9 cellular contexts compared by ENCODE assay signal in genomic region chr4:155809835-155810234, GRCh38. TPM values are rescaled to one million over a fixed set of nuclear protein-coding genes. Genes with fewer than 3 reads are reported as not detected.
DNase-seq lines count a peak whose midpoint lies in the region; TF ChIP-seq lines count a peak whose summit lies in the region.
"Had no signal": no experiment of that assay in that cellular context is flagged by ENCODE, and none has a peak within 500 bp of the region (broad histone marks: within the 10 kb centered on the region; RNA-seq: fewer than 3 reads in every experiment).

No MANE protein-coding gene starts in this region.

- H3K36me3 ChIP-seq in ACC112 (ENCODE audit: insufficient read depth, low read length) (no peaks in the 10 kb centered on the region), endodermal cell (ENCODE audit: control insufficient read depth, insufficient read depth, low read length) (no peaks in the 10 kb centered on the region)

- CTCF ChIA-PET in HEK293T (lab: Yijun Ruan, JAX): interaction anchor here (0.6 to 4.1 kb wide), 4 partner anchors 13 to 729 kb away, joined by 3 to 40 read pairs (median 4); partner anchors contain the start of gene CTSO

- H3K27me3 Mint-ChIP-seq in endodermal cell (ENCODE audit: insufficient read depth) (no peaks in the 10 kb centered on the region), mesothelial cell of epicardium (ENCODE audit: low read depth) (no peaks in the 10 kb centered on the region)

- H3K4me3 Mint-ChIP-seq in endodermal cell (no peak overlapping the region), mesothelial cell of epicardium (no peak overlapping the region)

- peak; percentile 53 for TF ChIP-seq CTCF in GM12873 (IDR thresholded peaks at IDR 0.05; ENCODE audit: insufficient read depth, low read depth, low read length, missing control alignments)
- TF ChIP-seq CTCF in LNCaP clone FGC (IDR thresholded peaks at IDR 0.05; ENCODE audit: control insufficient read depth, extremely low read depth, insufficient read depth): peak; percentile 58
- peak; percentile 89 for TF ChIP-seq CTCF in endodermal cell (conservative IDR thresholded peaks at IDR 0.05)
- peak; percentile 68 for TF ChIP-seq CTCF in mesothelial cell of epicardium (IDR thresholded peaks at IDR 0.05; ENCODE audit: unreplicated experiment)

- H3K27ac ChIP-seq in ACC112 (ENCODE audit: low read depth, low read length) (no peak overlapping the region), endodermal cell (ENCODE audit: low read depth, low read length) (no peak overlapping the region)

- H3K9me3 Mint-ChIP-seq in endodermal cell (no peaks in the 10 kb centered on the region), mesothelial cell of epicardium (no peaks in the 10 kb centered on the region)

- DNase-seq in HEK293T (ENCODE audit: extremely low spot score) (peak; percentile 58), LNCaP clone FGC (ENCODE audit: low read depth) (peak; percentile 77), RPMI7951 (ENCODE audit: low read depth) (peak; percentile 89), endodermal cell (no peak), mesothelial cell of epicardium (ENCODE audit: low spot score in 2 of 2, unreplicated experiment in 2 of 2) (no peak)
- DNase-seq in effector CD4-positive, alpha-beta T cell: no peak

- no peaks in the 10 kb centered on the region for H3K79me2 ChIP-seq in ACC112 (ENCODE audit: control insufficient read depth, insufficient read depth, low read length, unreplicated experiment)

- H3K36me3 Mint-ChIP-seq in endodermal cell (ENCODE audit: low read depth) (no peaks in the 10 kb centered on the region), mesothelial cell of epicardium (peaks cover 8% of the 10 kb centered on the region)

- H3K9me3 ChIP-seq in endodermal cell (ENCODE audit: control insufficient read depth, low read length): no peaks in the 10 kb centered on the region

- WGBS in endodermal cell (ENCODE audit: insufficient coverage in 1 of 2, insufficient read length in 1 of 2), 2 experiments: 100% methylated on average over 1 of the region's 1 CpG; no CpG with 5 or more reads in 1 of the 2 experiments

- no peak overlapping the region for H3K27ac Mint-ChIP-seq in endodermal cell
- no peak overlapping the region for H3K27ac Mint-ChIP-seq in mesothelial cell of epicardium

- H3K4me1 ChIP-seq in ACC112 (ENCODE audit: control insufficient read depth, insufficient read depth, low read length, unreplicated experiment) (peaks cover 12% of the 10 kb centered on the region), endodermal cell (ENCODE audit: control insufficient read depth, insufficient read depth, low read length) (no peaks in the 10 kb centered on the region)

- no peaks in the 10 kb centered on the region for H3K27me3 ChIP-seq in ACC112 (ENCODE audit: insufficient read depth, low read length)
- H3K27me3 ChIP-seq in endodermal cell (ENCODE audit: control insufficient read depth, insufficient read depth, low read length, poor library complexity, severe bottlenecking): no peaks in the 10 kb centered on the region

- H3K4me1 Mint-ChIP-seq in endodermal cell (peaks cover 5% of the 10 kb centered on the region), mesothelial cell of epicardium (peaks cover 8% of the 10 kb centered on the region)

- H3K9ac ChIP-seq in endodermal cell (ENCODE audit: extremely low read depth, low read length, poor library complexity, severe bottlenecking): no peak overlapping the region

- peak overlapping the region; percentile 98 for H2AFZ ChIP-seq in ACC112 (ENCODE audit: low read length, unreplicated experiment)

- POLR2A ChIA-PET in HEK293T (lab: Yijun Ruan, JAX): interaction anchor here (2.5 kb wide), 1 partner anchor 144 kb away, joined by 14 read pairs; the partner anchor contains the start of gene CTSO

- no peak overlapping the region for H3K4me3 ChIP-seq in ACC112 (ENCODE audit: low read depth, low read length)
- H3K4me3 ChIP-seq in LNCaP clone FGC (ENCODE audit: low read depth, low read length): no peak overlapping the region
- no peak overlapping the region for H3K4me3 ChIP-seq in endodermal cell (ENCODE audit: low read length)

TF ChIP-seq in HEK293T, 16 proteins besides CTCF, POLR2A, EP300 and RAD21:
- TF ChIP-seq SP1 (IDR thresholded peaks at IDR 0.05) (no peak), PKNOX1 (IDR thresholded peaks at IDR 0.05) (no peak), ZNF384 (IDR thresholded peaks at IDR 0.05) (peak; percentile 95), FOXA1 (IDR thresholded peaks at IDR 0.05) (no peak), NFRKB (IDR thresholded peaks at IDR 0.05) (no peak)

RNA-seq across cellular contexts. Expression of gene GUCY1B1, which starts 51.0 kb away (rescaled TPM):
- 2.0 and 3.8 TPM in 2 replicates for total RNA-seq in RPMI7951 (2014; rRNA removed; shearing (Covaris generic))
- total RNA-seq in endodermal cell (1 to 10 TPM; 1.8 to 3.4 TPM), mesothelial cell of epicardium (17.1 to 18.6 TPM (median 17.4 TPM) in 3 replicates)
- 11.8 TPM for polyA plus RNA-seq in endodermal cell (2013, experiment 1 of 2)
- polyA plus RNA-seq in endodermal cell (2013, experiment 2 of 2): 11.3 TPM

RNA-seq across cellular contexts. Expression of gene ASIC5, which starts 56.2 kb away (rescaled TPM):
- total RNA-seq in RPMI7951 (2014; rRNA removed; shearing (Covaris generic)): not detected in 2 replicates
- total RNA-seq in endodermal cell (not detected), mesothelial cell of epicardium (not detected in 3 replicates)
- polyA plus RNA-seq in endodermal cell (2013, experiment 1 of 2): not detected
- polyA plus RNA-seq in endodermal cell (2013, experiment 2 of 2): not detected
- total RNA-seq: skeletal muscle tissue had no signal

Comparison
In these comparisons a context has a peak if more than half of its experiments do, and no peak if none do; other contexts are left out.
1. DNase-seq: peak in HEK293T (single experiment), LNCaP clone FGC (single experiment) and RPMI7951 (single experiment); none in endodermal cell (single experiment), mesothelial cell of epicardium (0 of 2) and effector CD4-positive, alpha-beta T cell (single experiment).
2. Peak in every context shown above with its lines, with median percentiles within 50 percentile points of each other: CTCF ChIP-seq.